In genomic region chr5:32551194-32551593, GRCh38 we compare ENCODE assay signal across 17 cellular contexts.
"Had no signal": no experiment of that assay in that cellular context is flagged by ENCODE, and none has a peak within 500 bp of the region (broad histone marks: within the 10 kb centered on the region; RNA-seq: fewer than 3 reads in every experiment).

No MANE protein-coding gene starts in this region.

- H3K36me3 ChIP-seq: MG63, SJSA1 had no signal

- FAIRE-seq: RCC 7860 had no signal

- H3K4me3 ChIP-seq: MG63, SJSA1, SK-N-MC had no signal

- H3K9me3 ChIP-seq: SJSA1 had no signal

- H3K27ac ChIP-seq: SJSA1, SK-N-MC had no signal

- H3K27me3 ChIP-seq: MG63, SJSA1 had no signal

- DNase-seq: IMR-90, KG1, MG63, NCI-H1092, NCI-H1105 treated with DMSO at 0.1 percent for 48 hours, NCI-H187, NCI-H2171 treated with DMSO at 0.1 percent for 48 hours, NCI-H345, NCI-H446 treated with DMSO at 0.1 percent for 48 hours, NCI-H510A treated with DMSO at 0.1 percent for 48 hours, NCI-H526, Right ventricle myocardium superior, RPMI8226, SIG-M5 had no signal

- H3K4me1 ChIP-seq: SJSA1 had no signal
